ENCODE assay signal across 8 cellular contexts in genomic region chr1:95118019-95118499, GRCh38. TPM values are rescaled to one million over a fixed set of nuclear protein-coding genes. Genes with fewer than 3 reads are reported as not detected.
DNase-seq lines count a peak whose midpoint lies in the region; ATAC-seq, FAIRE-seq and TF ChIP-seq lines count a peak whose summit lies in the region.

No MANE protein-coding gene starts in this region.

- TF ChIP-seq POLR2A in H1 (IDR thresholded peaks at IDR 0.05; ENCODE audit: control extremely low read depth in 1 of 2, low read depth in 2 of 2, low read length in 2 of 2): no peak

- H3K9ac ChIP-seq in GM23248 (no peak overlapping the region), H1 (replicated peaks in 1 of 4; ENCODE audit: extremely low read depth in 1 of 4, low read depth in 3 of 4, low read length in 3 of 4) (peak overlapping the region in 1 of 4 experiments; percentile 19; a peak in 2 of 7 replicates)

- H3K14ac ChIP-seq in H1 (ENCODE audit: insufficient read length): no peak overlapping the region

- POLR2A ChIA-PET in Panc1 (lab: Charles Lee): no interaction called here
- POLR2A ChIA-PET in H1 (lab: Charles Lee; ENCODE audit: partially characterized antibody): interaction anchor here (0.9 to 1.8 kb wide), 6 partner anchors 9 to 116 kb away, joined by 3 to 9 read pairs (median 4); partner anchors contain the start of genes ALG14 and RWDD3
- POLR2A ChIA-PET in naive thymus-derived CD4-positive, alpha-beta T cell (lab: Charles Lee): interaction anchor here (0.6 to 1.2 kb wide), 2 partner anchors 9 to 122 kb away, joined by 3 read pairs; no protein-coding TSS in a partner anchor

- no peak for ATAC-seq in Panc1
- peak; percentile 6 for ATAC-seq in naive thymus-derived CD4-positive, alpha-beta T cell
- ATAC-seq in HG02938 (IDR thresholded peaks at IDR 0.05; ENCODE audit: unreplicated experiment): no peak
- no peak for ATAC-seq in GM19452 (IDR thresholded peaks at IDR 0.05; ENCODE audit: unreplicated experiment)
- no peak for ATAC-seq in GM21619 (IDR thresholded peaks at IDR 0.05; ENCODE audit: unreplicated experiment)

- H3K4me3 ChIP-seq in GM23248 (peak overlapping the region; percentile 85), Panc1 (ENCODE audit: low read depth in 2 of 2, low read length in 2 of 2) (peak overlapping the region; percentile 43 to 57), H1 (ENCODE audit: extremely low read depth in 1 of 4, insufficient read depth in 2 of 4, low read depth in 3 of 4, low read length in 4 of 4) (peak overlapping the region; percentile 70 to 86 (median 78))
- H3K4me3 ChIP-seq in naive thymus-derived CD4-positive, alpha-beta T cell (ENCODE audit: low read length): peak overlapping the region; percentile 57

- H3K4me1 ChIP-seq in GM23248 (ENCODE audit: insufficient read depth) (no peaks in the 10 kb centered on the region), Panc1 (ENCODE audit: control insufficient read depth, insufficient read depth, low read length) (no peaks in the 10 kb centered on the region), H1 (replicated peaks in 1 of 4; ENCODE audit: control insufficient read depth in 3 of 4, insufficient read depth in 4 of 4, low read length in 3 of 4) (no peaks in the 10 kb centered on the region; a peak in 1 of 7 replicates)
- H3K4me1 ChIP-seq in naive thymus-derived CD4-positive, alpha-beta T cell (ENCODE audit: control insufficient read depth in 2 of 2, insufficient read depth in 2 of 2, low read length in 2 of 2): peaks cover 4% of the 10 kb centered on the region in 2 donors

- no peak overlapping the region for H2BK5ac ChIP-seq in H1 (ENCODE audit: low read depth, low read length)

- H3K27me3 ChIP-seq in GM23248 (replicated peaks; ENCODE audit: insufficient read depth) (peaks cover 44% of the 10 kb centered on the region), Panc1 (ENCODE audit: control insufficient read depth, insufficient read depth, low read length) (peaks cover 13% of the 10 kb centered on the region), H1 (replicated peaks in 1 of 4; ENCODE audit: control insufficient read depth in 3 of 4, extremely low read depth in 1 of 4, insufficient read depth in 3 of 4, low read length in 3 of 4) (peaks cover 0 to 4% (median 2%) of the 10 kb centered on the region in 4 experiments; a peak in 3 of 7 replicates)
- H3K27me3 ChIP-seq in naive thymus-derived CD4-positive, alpha-beta T cell (ENCODE audit: control insufficient read depth in 2 of 2, insufficient read depth in 2 of 2, low read length in 2 of 2): peaks cover 0 to 3% of the 10 kb centered on the region in 2 donors

- no peak overlapping the region for H2BK12ac ChIP-seq in H1 (ENCODE audit: low read depth, low read length)

- peak overlapping the region; percentile 24; the same call in 1 of the 2 replicates for H3K18ac ChIP-seq in H1 (ENCODE audit: extremely low read depth, low read length)

- H3K79me2 ChIP-seq in GM23248 (ENCODE audit: insufficient read depth) (no peaks in the 10 kb centered on the region), H1 (ENCODE audit: control insufficient read depth in 1 of 2, insufficient read depth in 2 of 2, low read length in 2 of 2) (no peaks in the 10 kb centered on the region)

- WGBS in GM23248 (ENCODE audit: low coverage in 1 of 2, low lambda C conversion rate in 2 of 2, missing lambda C conversion rate in 2 of 2), 2 experiments: 39 to 44% methylated on average over 10 of the region's 10 CpGs
- 42% methylated on average over 10 of the region's 10 CpGs; no CpG with 5 or more reads in 1 of the 2 experiments for WGBS in H1 (ENCODE audit: extremely low coverage in 1 of 2, insufficient coverage in 1 of 2, insufficient read length in 1 of 2, insufficient replicate concordance in 2 of 2, low coverage in 1 of 2, low lambda C conversion rate in 2 of 2, missing lambda C conversion rate in 1 of 2), 2 experiments

- BruUV-seq in Panc1 (replicated peaks; lab: Mats Ljungman, UMichigan): no TSS peak

- H3K9me2 ChIP-seq in GM23248 (ENCODE audit: insufficient read depth): no peaks in the 10 kb centered on the region

- H2AK5ac ChIP-seq in H1 (ENCODE audit: low read depth, low read length): no peak overlapping the region

- H2BK15ac ChIP-seq in H1 (ENCODE audit: low read length): no peak overlapping the region

- H3K23ac ChIP-seq in H1 (ENCODE audit: insufficient read length): no peak overlapping the region

- H3F3A ChIP-seq in GM23248 (ENCODE audit: insufficient read depth): no peaks in the 10 kb centered on the region

- H3K9me3 Mint-ChIP-seq in naive thymus-derived CD4-positive, alpha-beta T cell: peaks cover 0 to 5% (median 0%) of the 10 kb centered on the region in 11 donors

- in situ Hi-C loops in GM23248 (cut with MboI): no loop called here
- in situ Hi-C loops in Panc1 (cut with HindIII; ENCODE audit: low pct_unique_long_range_greater_than_20kb, low sequenced_read_pairs): no loop called here

- peak overlapping the region; percentile 70 to 89 (median 83) for H3K4me3 Mint-ChIP-seq in naive thymus-derived CD4-positive, alpha-beta T cell

- H3K4me1 Mint-ChIP-seq in naive thymus-derived CD4-positive, alpha-beta T cell: peaks cover 0 to 14% (median 9%) of the 10 kb centered on the region in 7 donors

- DNase-seq in GM23248 (peak; percentile 28), Panc1 (ENCODE audit: low read depth, low spot score) (no peak), H1 (ENCODE audit: low read depth in 1 of 2, low spot score in 2 of 2) (no peak), NCI-H345 (lab: John Stamatoyannopoulos, UW) (no peak)
- peak in 1 of 9 donors; percentile 23 for DNase-seq in naive thymus-derived CD4-positive, alpha-beta T cell

- H3K23me2 ChIP-seq in H1 (ENCODE audit: low read depth, low read length): peaks cover 4% of the 10 kb centered on the region; the same call in 1 of the 2 replicates

- FAIRE-seq in H1 (lab: Jason Lieb, UNC): no peak

- peaks cover 30 to 63% (median 53%) of the 10 kb centered on the region in 5 donors for H3K27me3 Mint-ChIP-seq in naive thymus-derived CD4-positive, alpha-beta T cell

- H3K4me2 ChIP-seq in GM23248 (ENCODE audit: unreplicated experiment) (peak overlapping the region; percentile 85), H1 (ENCODE audit: insufficient read depth in 1 of 2, low read depth in 2 of 2, low read length in 2 of 2) (peak overlapping the region; percentile 6 to 93)

- no peak overlapping the region for H3K56ac ChIP-seq in H1 (replicated peaks; ENCODE audit: insufficient read length, low read depth, low read length)

- H2BK120ac ChIP-seq in H1 (replicated peaks; ENCODE audit: low read depth, low read length): no peak overlapping the region

- H3K27ac Mint-ChIP-seq in naive thymus-derived CD4-positive, alpha-beta T cell: peak overlapping the region in 1 of 9 donors; percentile 60

- TF ChIP-seq CTCF in Panc1 (IDR thresholded peaks at IDR 0.05) (no peak), H1 (IDR thresholded peaks at IDR 0.05; ENCODE audit: control extremely low read depth in 1 of 3, insufficient read depth in 1 of 3, low read depth in 1 of 3, low read length in 3 of 3) (no peak)

- peak overlapping the region; percentile 91; the same call in 1 of the 2 replicates for H2AFZ ChIP-seq in GM23248
- H2AFZ ChIP-seq in H1 (ENCODE audit: low read length): peak overlapping the region; percentile 89; the same call in 1 of the 2 replicates

- TF ChIP-seq RAD21 in H1 (IDR thresholded peaks at IDR 0.05 in 1 of 2, conservative IDR thresholded peaks at IDR 0.05 in 1 of 2; ENCODE audit: low read depth in 2 of 2, low read length in 2 of 2): no peak

- H3K27ac ChIP-seq in GM23248 (no peak overlapping the region), Panc1 (ENCODE audit: low read length) (no peak overlapping the region), H1 (ENCODE audit: low read depth, low read length) (no peak overlapping the region)
- no peak overlapping the region for H3K27ac ChIP-seq in naive thymus-derived CD4-positive, alpha-beta T cell (ENCODE audit: low read depth, low read length)

- no peak for TF ChIP-seq EP300 in H1 (IDR thresholded peaks at IDR 0.05; ENCODE audit: borderline replicate concordance in 1 of 2, low read depth in 2 of 2, low read length in 2 of 2)

- no peaks in the 10 kb centered on the region for H4K20me1 ChIP-seq in GM23248 (ENCODE audit: insufficient read depth)
- peaks cover 0 to 2% of the 10 kb centered on the region in 2 experiments for H4K20me1 ChIP-seq in H1 (replicated peaks in 1 of 2; ENCODE audit: control insufficient read depth in 1 of 2, insufficient read depth in 2 of 2, low read length in 2 of 2)

- 0 out of 2 replicates have a peak overlapping the region, but pooled peaks have one; percentile 12 for H4K8ac ChIP-seq in H1 (ENCODE audit: extremely low read depth, insufficient read depth, low read length)

- intact Hi-C loops in Panc1 (cut with micrococcal nuclease; ENCODE audit: unreplicated experiment): loop anchor here (10.0 kb wide), 1 partner anchor 117 kb away; the partner anchor contains the start of gene RWDD3
- intact Hi-C loops in naive thymus-derived CD4-positive, alpha-beta T cell (cut with micrococcal nuclease): loop anchor here (5.0 to 10.0 kb wide), 2 partner anchors 117 to 1211 kb away; partner anchors contain the start of genes GCLM (in 1 of the 2) and RWDD3 (in 1 of the 2)

- CTCF ChIA-PET in Panc1 (lab: Charles Lee): no interaction called here
- CTCF ChIA-PET in H1 (lab: Charles Lee; ENCODE audit: partially characterized antibody): interaction anchor here (0.7 to 5.5 kb wide), 17 partner anchors 10 to 263 kb away, joined by 3 to 46 read pairs (median 4); partner anchors contain the start of genes ALG14 and RWDD3
- CTCF ChIA-PET in naive thymus-derived CD4-positive, alpha-beta T cell (lab: Charles Lee): interaction anchor here (2.2 kb wide), 1 partner anchor 116 kb away, joined by 9 read pairs; the partner anchor contains the start of gene RWDD3

- H3K4ac ChIP-seq in H1 (replicated peaks; ENCODE audit: insufficient read length, low read depth, low read length): no peak overlapping the region

- H2BK20ac ChIP-seq in H1 (ENCODE audit: low read length): no peak overlapping the region

- no peak overlapping the region for H4K91ac ChIP-seq in H1 (replicated peaks; ENCODE audit: insufficient read length, low read length)

- H4K5ac ChIP-seq in H1 (ENCODE audit: insufficient read length, low read depth, low read length): no peak overlapping the region

- H3K36me3 Mint-ChIP-seq in naive thymus-derived CD4-positive, alpha-beta T cell: peaks cover 0 to 2% (median 0%) of the 10 kb centered on the region in 5 donors

- H3K36me3 ChIP-seq in GM23248 (ENCODE audit: low read depth): no peaks in the 10 kb centered on the region
- no peaks in the 10 kb centered on the region for H3K36me3 ChIP-seq in Panc1 (ENCODE audit: control insufficient read depth, insufficient read depth, low read length)
- H3K36me3 ChIP-seq in H1 (ENCODE audit: control insufficient read depth in 2 of 4, insufficient read depth in 4 of 4, low read length in 3 of 4): no peaks in the 10 kb centered on the region
- H3K36me3 ChIP-seq in naive thymus-derived CD4-positive, alpha-beta T cell (ENCODE audit: control insufficient read depth in 2 of 3, insufficient read depth in 3 of 3, low read length in 3 of 3): no peaks in the 10 kb centered on the region

- H3K9me3 ChIP-seq in GM23248 (ENCODE audit: low read depth) (no peaks in the 10 kb centered on the region), Panc1 (ENCODE audit: control insufficient read depth, insufficient read depth, low read depth, low read length) (no peaks in the 10 kb centered on the region), H1 (ENCODE audit: insufficient read depth in 2 of 2, low read depth in 1 of 2, low read length in 1 of 2) (no peaks in the 10 kb centered on the region)
- no peaks in the 10 kb centered on the region for H3K9me3 ChIP-seq in naive thymus-derived CD4-positive, alpha-beta T cell (ENCODE audit: control insufficient read depth in 2 of 3, low read length in 3 of 3)

- H3K79me1 ChIP-seq in H1 (ENCODE audit: low read depth, low read length): no peaks in the 10 kb centered on the region

RNA-seq across cellular contexts. Expression of gene TLCD4, which starts 0.9 kb away (rescaled TPM):
- total RNA-seq in GM23248 (2014; rRNA removed; shearing (Covaris generic)): not detected in 2 replicates
- polyA plus RNA-seq in GM23248 (2016; fragmentation: Nextera tagmentation; extraction: Ambion mirVana) (0.08 TPM in 1 of 2 replicates, not detected in the other), H1 (2011; rRNA removed) (0.30 and 0.79 TPM in 2 replicates)
- total RNA-seq in Panc1 (2021; ENCODE audit: unreplicated experiment): 2.9 TPM
- polyA plus RNA-seq in Panc1 (2012; ENCODE audit: insufficient read length): 0.34 TPM
- total RNA-seq in H1 (2021; fragmentation: NEBNext Ultra II Directional; extraction: Animal tissue kit (Norgen Biotek cat#: 25700)): 3.5 and 4.2 TPM in 2 replicates
- polyA plus RNA-seq in H1 (2011; cell fraction: cytosol; rRNA removed): 0.78 TPM
- 0.21 TPM for polyA plus RNA-seq in H1 (2011; cell fraction: nucleus; rRNA removed)
- polyA plus RNA-seq in H1 (2012, experiment 1 of 2): 0.63 to 1.3 TPM (median 0.84 TPM) in 4 replicates
- 0.79 TPM for polyA plus RNA-seq in H1 (2012, experiment 2 of 2)
- polyA plus RNA-seq in H1 (2013, experiment 1 of 2): 2.2 TPM
- 2.0 TPM for polyA plus RNA-seq in H1 (2013, experiment 2 of 2)
- polyA minus RNA-seq in H1 (2011; rRNA and poly(A)+ RNA removed): 1.0 and 3.1 TPM in 2 replicates
- 1.5 TPM for polyA minus RNA-seq in H1 (2011; cell fraction: cytosol; rRNA and poly(A)+ RNA removed)
- 3.1 TPM for polyA minus RNA-seq in H1 (2011; cell fraction: nucleus; rRNA and poly(A)+ RNA removed)
- total RNA-seq in naive thymus-derived CD4-positive, alpha-beta T cell: not detected
- not detected for polyA plus RNA-seq in naive thymus-derived CD4-positive, alpha-beta T cell

RNA-seq across cellular contexts. Expression of gene ALG14, which starts 45.3 kb away (rescaled TPM):
- total RNA-seq in GM23248 (2014; rRNA removed; shearing (Covaris generic)): 1.8 and 13.0 TPM in 2 replicates
- polyA plus RNA-seq in GM23248 (2016; fragmentation: Nextera tagmentation; extraction: Ambion mirVana) (12.1 and 13.5 TPM in 2 replicates), H1 (2011; rRNA removed) (0.67 and 0.95 TPM in 2 replicates)
- total RNA-seq in Panc1 (2021; ENCODE audit: unreplicated experiment): 4.1 TPM
- 3.8 TPM for polyA plus RNA-seq in Panc1 (2012; ENCODE audit: insufficient read length)
- total RNA-seq in H1 (2021; fragmentation: NEBNext Ultra II Directional; extraction: Animal tissue kit (Norgen Biotek cat#: 25700)): 1.3 TPM in 2 replicates
- polyA plus RNA-seq in H1 (2011; cell fraction: cytosol; rRNA removed): 1.3 TPM
- polyA plus RNA-seq in H1 (2011; cell fraction: nucleus; rRNA removed): 1.2 TPM
- polyA plus RNA-seq in H1 (2012, experiment 1 of 2): 0.44 to 2.9 TPM (median 1.5 TPM) in 4 replicates
- polyA plus RNA-seq in H1 (2012, experiment 2 of 2): 0.25 TPM
- 2.0 TPM for polyA plus RNA-seq in H1 (2013, experiment 1 of 2)
- 2.8 TPM for polyA plus RNA-seq in H1 (2013, experiment 2 of 2)
- 1.4 and 2.2 TPM in 2 replicates for polyA minus RNA-seq in H1 (2011; rRNA and poly(A)+ RNA removed)
- 0.29 TPM for polyA minus RNA-seq in H1 (2011; cell fraction: cytosol; rRNA and poly(A)+ RNA removed)
- polyA minus RNA-seq in H1 (2011; cell fraction: nucleus; rRNA and poly(A)+ RNA removed): 3.0 TPM
- total RNA-seq in naive thymus-derived CD4-positive, alpha-beta T cell: 1 to 10 TPM; 1.1 to 2.2 (median 1.5) TPM
- polyA plus RNA-seq in naive thymus-derived CD4-positive, alpha-beta T cell: 1 to 10 TPM; 1.7 to 3.2 TPM
